Comparison of ENCODE assay signal across 1 cellular context in genomic region chr12:49130151-49131050, GRCh38.
A peak's percentile ranks its signal among the peaks of the same experiment; 100 is the strongest.
TF ChIP-seq lines count a peak whose summit lies in the region.

No MANE protein-coding gene starts in this region.

TF ChIP-seq in HepG2, 621 proteins besides CTCF, POLR2A, EP300 and RAD21 (continued from another document and continues in another):
- no peak for TF ChIP-seq PRDM15 (CRISPR knock-in tag; IDR thresholded peaks at IDR 0.05)
- TF ChIP-seq HMGA1 (CRISPR knock-in tag; conservative IDR thresholded peaks at IDR 0.05) = no peak
- TF ChIP-seq ZNF3 (CRISPR knock-in tag; IDR thresholded peaks at IDR 0.05) = no peak
- no peak for TF ChIP-seq ADNP (CRISPR knock-in tag; IDR thresholded peaks at IDR 0.05)
- peak; percentile 57; the same call in 1 of the 2 replicates for TF ChIP-seq TARDBP (CRISPR knock-in tag; IDR thresholded peaks at IDR 0.05)
- TF ChIP-seq NR1H2 (CRISPR knock-in tag; IDR thresholded peaks at IDR 0.05; ENCODE audit: borderline replicate concordance, low read depth) = 0 out of 2 replicates have a peak, but pooled peaks have one; percentile 85
- TF ChIP-seq HES4 (CRISPR knock-in tag; IDR thresholded peaks at IDR 0.05; ENCODE audit: borderline replicate concordance) = peak; percentile 73
- peak; percentile 39 for TF ChIP-seq ZFX (CRISPR knock-in tag; IDR thresholded peaks at IDR 0.05; ENCODE audit: low read depth)
- peak; percentile 92; the same call in 1 of the 2 replicates for TF ChIP-seq ZNF20 (CRISPR knock-in tag; IDR thresholded peaks at IDR 0.05)
- TF ChIP-seq, protein P1, sequence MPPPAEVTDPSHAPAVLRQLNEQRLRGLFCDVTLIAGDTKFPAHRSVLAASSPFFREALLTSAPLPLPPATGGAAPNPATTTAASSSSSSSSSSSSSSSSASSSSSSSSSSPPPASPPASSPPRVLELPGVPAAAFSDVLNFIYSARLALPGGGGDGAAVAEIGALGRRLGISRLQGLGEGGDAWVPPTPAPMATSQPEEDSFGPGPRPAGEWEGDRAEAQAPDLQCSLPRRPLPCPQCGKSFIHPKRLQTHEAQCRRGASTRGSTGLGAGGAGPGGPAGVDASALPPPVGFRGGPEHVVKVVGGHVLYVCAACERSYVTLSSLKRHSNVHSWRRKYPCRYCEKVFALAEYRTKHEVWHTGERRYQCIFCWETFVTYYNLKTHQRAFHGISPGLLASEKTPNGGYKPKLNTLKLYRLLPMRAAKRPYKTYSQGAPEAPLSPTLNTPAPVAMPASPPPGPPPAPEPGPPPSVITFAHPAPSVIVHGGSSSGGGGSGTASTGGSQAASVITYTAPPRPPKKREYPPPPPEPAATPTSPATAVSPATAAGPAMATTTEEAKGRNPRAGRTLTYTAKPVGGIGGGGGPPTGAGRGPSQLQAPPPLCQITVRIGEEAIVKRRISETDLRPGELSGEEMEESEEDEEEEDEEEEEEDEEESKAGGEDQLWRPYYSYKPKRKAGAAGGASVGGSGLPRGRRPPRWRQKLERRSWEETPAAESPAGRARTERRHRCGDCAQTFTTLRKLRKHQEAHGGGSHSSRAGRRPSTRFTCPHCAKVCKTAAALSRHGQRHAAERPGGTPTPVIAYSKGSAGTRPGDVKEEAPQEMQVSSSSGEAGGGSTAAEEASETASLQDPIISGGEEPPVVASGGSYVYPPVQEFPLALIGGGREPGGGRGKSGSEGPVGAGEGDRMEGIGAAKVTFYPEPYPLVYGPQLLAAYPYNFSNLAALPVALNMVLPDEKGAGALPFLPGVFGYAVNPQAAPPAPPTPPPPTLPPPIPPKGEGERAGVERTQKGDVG (CRISPR knock-in tag; IDR thresholded peaks at IDR 0.05; ENCODE audit: borderline replicate concordance) = 0 out of 2 replicates have a peak, but pooled peaks have one; percentile 3
- TF ChIP-seq ZNF660 (CRISPR knock-in tag; IDR thresholded peaks at IDR 0.05; ENCODE audit: borderline replicate concordance, low read depth) = no peak
- TF ChIP-seq, protein P2, sequence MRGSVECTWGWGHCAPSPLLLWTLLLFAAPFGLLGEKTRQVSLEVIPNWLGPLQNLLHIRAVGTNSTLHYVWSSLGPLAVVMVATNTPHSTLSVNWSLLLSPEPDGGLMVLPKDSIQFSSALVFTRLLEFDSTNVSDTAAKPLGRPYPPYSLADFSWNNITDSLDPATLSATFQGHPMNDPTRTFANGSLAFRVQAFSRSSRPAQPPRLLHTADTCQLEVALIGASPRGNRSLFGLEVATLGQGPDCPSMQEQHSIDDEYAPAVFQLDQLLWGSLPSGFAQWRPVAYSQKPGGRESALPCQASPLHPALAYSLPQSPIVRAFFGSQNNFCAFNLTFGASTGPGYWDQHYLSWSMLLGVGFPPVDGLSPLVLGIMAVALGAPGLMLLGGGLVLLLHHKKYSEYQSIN (CRISPR knock-in tag; IDR thresholded peaks at IDR 0.05; ENCODE audit: borderline replicate concordance) = no peak
- TF ChIP-seq, protein P3, sequence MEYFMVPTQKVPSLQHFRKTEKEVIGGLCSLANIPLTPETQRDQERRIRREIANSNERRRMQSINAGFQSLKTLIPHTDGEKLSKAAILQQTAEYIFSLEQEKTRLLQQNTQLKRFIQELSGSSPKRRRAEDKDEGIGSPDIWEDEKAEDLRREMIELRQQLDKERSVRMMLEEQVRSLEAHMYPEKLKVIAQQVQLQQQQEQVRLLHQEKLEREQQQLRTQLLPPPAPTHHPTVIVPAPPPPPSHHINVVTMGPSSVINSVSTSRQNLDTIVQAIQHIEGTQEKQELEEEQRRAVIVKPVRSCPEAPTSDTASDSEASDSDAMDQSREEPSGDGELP (IDR thresholded peaks at IDR 0.05; ENCODE audit: borderline replicate concordance, low read depth) = peak; percentile 69; the same call in 1 of the 2 replicates
- TF ChIP-seq NFATC3 (CRISPR knock-in tag; IDR thresholded peaks at IDR 0.05) = peak; percentile 12; the same call in 1 of the 2 replicates
- 0 out of 2 replicates have a peak, but pooled peaks have one; percentile 31 for TF ChIP-seq ZNF773 (CRISPR knock-in tag; IDR thresholded peaks at IDR 0.05; ENCODE audit: borderline replicate concordance)
- TF ChIP-seq ZFP62 (CRISPR knock-in tag; IDR thresholded peaks at IDR 0.05) = no peak
- TF ChIP-seq ZNF547 (CRISPR knock-in tag; IDR thresholded peaks at IDR 0.05) = peak; percentile 86
- 0 out of 2 replicates have a peak, but pooled peaks have one; percentile 32 for TF ChIP-seq ZNF790 (CRISPR knock-in tag; IDR thresholded peaks at IDR 0.05; ENCODE audit: borderline replicate concordance)
- peak; percentile 67; the same call in 1 of the 2 replicates for TF ChIP-seq ZNF318 (CRISPR knock-in tag; IDR thresholded peaks at IDR 0.05)
- TF ChIP-seq, protein P4, sequence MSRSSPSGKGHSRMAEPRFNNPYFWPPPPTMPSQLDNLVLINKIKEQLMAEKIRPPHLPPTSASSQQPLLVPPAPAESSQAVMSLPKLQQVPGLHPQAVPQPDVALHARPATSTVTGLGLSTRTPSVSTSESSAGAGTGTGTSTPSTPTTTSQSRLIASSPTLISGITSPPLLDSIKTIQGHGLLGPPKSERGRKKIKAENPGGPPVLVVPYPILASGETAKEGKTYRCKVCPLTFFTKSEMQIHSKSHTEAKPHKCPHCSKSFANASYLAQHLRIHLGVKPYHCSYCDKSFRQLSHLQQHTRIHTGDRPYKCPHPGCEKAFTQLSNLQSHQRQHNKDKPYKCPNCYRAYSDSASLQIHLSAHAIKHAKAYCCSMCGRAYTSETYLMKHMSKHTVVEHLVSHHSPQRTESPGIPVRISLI (CRISPR knock-in tag; IDR thresholded peaks at IDR 0.05; ENCODE audit: borderline replicate concordance) = no peak
- TF ChIP-seq, protein P5, sequence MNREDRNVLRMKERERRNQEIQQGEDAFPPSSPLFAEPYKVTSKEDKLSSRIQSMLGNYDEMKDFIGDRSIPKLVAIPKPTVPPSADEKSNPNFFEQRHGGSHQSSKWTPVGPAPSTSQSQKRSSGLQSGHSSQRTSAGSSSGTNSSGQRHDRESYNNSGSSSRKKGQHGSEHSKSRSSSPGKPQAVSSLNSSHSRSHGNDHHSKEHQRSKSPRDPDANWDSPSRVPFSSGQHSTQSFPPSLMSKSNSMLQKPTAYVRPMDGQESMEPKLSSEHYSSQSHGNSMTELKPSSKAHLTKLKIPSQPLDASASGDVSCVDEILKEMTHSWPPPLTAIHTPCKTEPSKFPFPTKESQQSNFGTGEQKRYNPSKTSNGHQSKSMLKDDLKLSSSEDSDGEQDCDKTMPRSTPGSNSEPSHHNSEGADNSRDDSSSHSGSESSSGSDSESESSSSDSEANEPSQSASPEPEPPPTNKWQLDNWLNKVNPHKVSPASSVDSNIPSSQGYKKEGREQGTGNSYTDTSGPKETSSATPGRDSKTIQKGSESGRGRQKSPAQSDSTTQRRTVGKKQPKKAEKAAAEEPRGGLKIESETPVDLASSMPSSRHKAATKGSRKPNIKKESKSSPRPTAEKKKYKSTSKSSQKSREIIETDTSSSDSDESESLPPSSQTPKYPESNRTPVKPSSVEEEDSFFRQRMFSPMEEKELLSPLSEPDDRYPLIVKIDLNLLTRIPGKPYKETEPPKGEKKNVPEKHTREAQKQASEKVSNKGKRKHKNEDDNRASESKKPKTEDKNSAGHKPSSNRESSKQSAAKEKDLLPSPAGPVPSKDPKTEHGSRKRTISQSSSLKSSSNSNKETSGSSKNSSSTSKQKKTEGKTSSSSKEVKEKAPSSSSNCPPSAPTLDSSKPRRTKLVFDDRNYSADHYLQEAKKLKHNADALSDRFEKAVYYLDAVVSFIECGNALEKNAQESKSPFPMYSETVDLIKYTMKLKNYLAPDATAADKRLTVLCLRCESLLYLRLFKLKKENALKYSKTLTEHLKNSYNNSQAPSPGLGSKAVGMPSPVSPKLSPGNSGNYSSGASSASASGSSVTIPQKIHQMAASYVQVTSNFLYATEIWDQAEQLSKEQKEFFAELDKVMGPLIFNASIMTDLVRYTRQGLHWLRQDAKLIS (CRISPR knock-in tag; IDR thresholded peaks at IDR 0.05) = peak; percentile 5; the same call in 1 of the 2 replicates
- TF ChIP-seq, protein P6, sequence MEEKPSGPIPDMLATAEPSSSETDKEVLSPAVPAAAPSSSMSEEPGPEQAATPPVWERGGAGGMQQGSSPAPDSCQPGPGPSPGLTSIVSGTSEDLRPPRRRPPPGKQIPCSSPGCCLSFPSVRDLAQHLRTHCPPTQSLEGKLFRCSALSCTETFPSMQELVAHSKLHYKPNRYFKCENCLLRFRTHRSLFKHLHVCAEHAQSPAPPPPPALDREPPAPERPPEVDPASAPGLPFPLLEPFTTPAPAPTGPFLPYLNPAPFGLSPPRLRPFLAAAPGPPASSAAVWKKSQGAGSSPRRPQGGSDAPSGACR (CRISPR knock-in tag; IDR thresholded peaks at IDR 0.05) = no peak; the same call in 1 of the 2 replicates
- peak; percentile 97 for TF ChIP-seq ZNF234 (CRISPR knock-in tag; conservative IDR thresholded peaks at IDR 0.05)
- TF ChIP-seq, protein P7, sequence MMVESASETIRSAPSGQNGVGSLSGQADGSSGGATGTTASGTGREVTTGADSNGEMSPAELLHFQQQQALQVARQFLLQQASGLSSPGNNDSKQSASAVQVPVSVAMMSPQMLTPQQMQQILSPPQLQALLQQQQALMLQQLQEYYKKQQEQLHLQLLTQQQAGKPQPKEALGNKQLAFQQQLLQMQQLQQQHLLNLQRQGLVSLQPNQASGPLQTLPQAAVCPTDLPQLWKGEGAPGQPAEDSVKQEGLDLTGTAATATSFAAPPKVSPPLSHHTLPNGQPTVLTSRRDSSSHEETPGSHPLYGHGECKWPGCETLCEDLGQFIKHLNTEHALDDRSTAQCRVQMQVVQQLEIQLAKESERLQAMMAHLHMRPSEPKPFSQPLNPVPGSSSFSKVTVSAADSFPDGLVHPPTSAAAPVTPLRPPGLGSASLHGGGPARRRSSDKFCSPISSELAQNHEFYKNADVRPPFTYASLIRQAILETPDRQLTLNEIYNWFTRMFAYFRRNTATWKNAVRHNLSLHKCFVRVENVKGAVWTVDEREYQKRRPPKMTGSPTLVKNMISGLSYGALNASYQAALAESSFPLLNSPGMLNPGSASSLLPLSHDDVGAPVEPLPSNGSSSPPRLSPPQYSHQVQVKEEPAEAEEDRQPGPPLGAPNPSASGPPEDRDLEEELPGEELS (CRISPR knock-in tag; IDR thresholded peaks at IDR 0.05) = no peak; the same call in none of the 2 replicates
- TF ChIP-seq CENPT (CRISPR knock-in tag; IDR thresholded peaks at IDR 0.05; ENCODE audit: low read depth) = peak; percentile 94
